Comparison of ENCODE assay signal across 24 cellular contexts in the genomic region with DNA sequence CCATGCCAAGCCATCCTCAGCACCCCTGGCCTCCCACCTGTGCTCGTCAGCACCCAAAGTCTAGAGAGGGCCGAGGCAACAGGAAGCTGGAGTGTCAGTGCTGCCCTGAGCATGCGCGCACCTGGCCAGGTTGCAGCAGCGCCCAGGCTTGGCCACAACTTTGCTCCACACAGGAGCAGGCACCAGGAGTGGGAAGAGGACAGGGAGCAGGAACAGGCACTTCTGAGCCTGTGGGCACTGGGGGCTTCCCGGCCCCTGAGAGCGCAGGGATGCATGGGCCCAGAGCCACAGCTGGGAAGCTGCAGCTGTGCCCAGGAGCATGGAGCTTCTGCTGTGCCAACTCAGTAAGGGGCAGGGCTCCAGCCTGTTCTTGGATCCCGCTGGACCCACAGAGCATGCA.
"Had no signal": no experiment of that assay in that cellular context is flagged by ENCODE, and none has a peak within 500 bp of the region (broad histone marks: within the 10 kb centered on the region; RNA-seq: fewer than 3 reads in every experiment).

No MANE protein-coding gene starts in this region.

- H3K9me3 Mint-ChIP-seq: endodermal cell, mesothelial cell of epicardium had no signal

- ATAC-seq: esophagus mucosa, gastrocnemius medialis, heart right ventricle, left cardiac atrium, left lung, left ventricle myocardium superior, mucosa of descending colon had no signal

- H3K27me3 ChIP-seq: dorsolateral prefrontal cortex, esophagus squamous epithelium, gastrocnemius medialis, left lung had no signal

- H3K4me3 Mint-ChIP-seq: endodermal cell, mesothelial cell of epicardium had no signal

- DNase-seq: dermis blood vessel endothelial cell; dorsolateral prefrontal cortex; effector CD4-positive, alpha-beta T cell; effector memory CD4-positive, alpha-beta T cell; endodermal cell; erythroblast; esophagus squamous epithelium; foreskin fibroblast; foreskin melanocyte; gastrocnemius medialis; glutamatergic neuron; head of caudate nucleus; heart right ventricle; hippocampal formation; left cardiac atrium; left ventricle myocardium superior; lower lobe of right lung; mesenchymal stem cell; mucosa of descending colon had no signal

- H3K27ac Mint-ChIP-seq: endodermal cell, mesothelial cell of epicardium had no signal

- H3K36me3 ChIP-seq: esophagus squamous epithelium, gastrocnemius medialis, heart right ventricle, left lung, lower lobe of right lung had no signal

- H3K36me3 Mint-ChIP-seq: mesothelial cell of epicardium had no signal

- H3K4me1 ChIP-seq: esophagus squamous epithelium, gastrocnemius medialis, heart right ventricle, left lung, lower lobe of right lung had no signal

- H3K27ac ChIP-seq: coronary artery, epithelial cell of prostate, esophagus squamous epithelium, gastrocnemius medialis, heart right ventricle, left lung, lower lobe of right lung had no signal

- H3K4me3 ChIP-seq: coronary artery, dorsolateral prefrontal cortex, esophagus squamous epithelium, gastrocnemius medialis, heart right ventricle, left lung, lower lobe of right lung, mucosa of descending colon had no signal

- H3K9me3 ChIP-seq: esophagus squamous epithelium, gastrocnemius medialis, heart right ventricle, left lung, lower lobe of right lung, mucosa of descending colon had no signal
